1 cellular context compared by ENCODE assay signal in genomic region chr11:65961267-65962135, GRCh38.
TF ChIP-seq lines count a peak whose summit lies in the region.

Gene SART1 (plus strand): TSS chr11:65961734. CDS start chr11:65961781, 47 bp downstream.

TF ChIP-seq in K562, 482 proteins besides CTCF, POLR2A, EP300 and RAD21 (continued from another document and continues in another):
- TF ChIP-seq HNRNPL (IDR thresholded peaks at IDR 0.05; ENCODE audit: low read depth, low read length) (no peak), RCOR1 (IDR thresholded peaks at IDR 0.05; ENCODE audit: borderline replicate concordance in 1 of 2, low read depth in 2 of 2, low read length in 2 of 2) (peak in 1 of 2 experiments; percentile 11; a peak in 1 of 4 replicates), ZC3H4 (CRISPR knock-in tag; IDR thresholded peaks at IDR 0.05; ENCODE audit: borderline replicate concordance) (no peak; the same call in 1 of the 2 replicates), ELK3 (CRISPR knock-in tag; IDR thresholded peaks at IDR 0.05) (no peak), POLR3A (IDR thresholded peaks at IDR 0.05; ENCODE audit: borderline replicate concordance, extremely low read depth, insufficient read depth, insufficient read length) (no peak), ZNF253 (CRISPR knock-in tag; conservative IDR thresholded peaks at IDR 0.05) (no peak), RBBP5 (IDR thresholded peaks at IDR 0.05; ENCODE audit: borderline replicate concordance, insufficient read depth, low read length, poor library complexity, severe bottlenecking) (peak; percentile 99), KLF13 (tag; IDR thresholded peaks at IDR 0.05; ENCODE audit: borderline replicate concordance, low read depth) (no peak; the same call in 1 of the 2 replicates), MEF2D (tag; conservative IDR thresholded peaks at IDR 0.05; ENCODE audit: low read depth) (no peak), ZMIZ1 (IDR thresholded peaks at IDR 0.05; ENCODE audit: low read depth in 2 of 2, low read length in 2 of 2) (0 out of 4 replicates have a peak, but pooled peaks of 1 of the 2 experiments have one; percentile 15), PRMT5 (CRISPR knock-in tag; IDR thresholded peaks at IDR 0.05) (no peak), ZC3H8 (IDR thresholded peaks at IDR 0.05) (no peak), SMAD3 (CRISPR knock-in tag; conservative IDR thresholded peaks at IDR 0.05) (no peak), ZFP1 (CRISPR knock-in tag; IDR thresholded peaks at IDR 0.05) (0 out of 2 replicates have a peak, but pooled peaks have one; percentile 31), WHSC1 (IDR thresholded peaks at IDR 0.05; ENCODE audit: low read length) (no peak), ZNF408 (CRISPR knock-in tag; IDR thresholded peaks at IDR 0.05; ENCODE audit: low read depth) (no peak), MIER1 (IDR thresholded peaks at IDR 0.05; ENCODE audit: low read depth) (no peak), CCAR2 (IDR thresholded peaks at IDR 0.05; ENCODE audit: low read depth, low read length) (no peak), NBN (IDR thresholded peaks at IDR 0.05; ENCODE audit: low read depth) (0 out of 2 replicates have a peak, but pooled peaks have one; percentile 65), ZNF146 (CRISPR knock-in tag; IDR thresholded peaks at IDR 0.05; ENCODE audit: unreplicated experiment) (no peak), EHMT2 (IDR thresholded peaks at IDR 0.05) (no peak), ZNF384 (IDR thresholded peaks at IDR 0.05; ENCODE audit: low read depth, low read length) (no peak), BDP1 (IDR thresholded peaks at IDR 0.05; ENCODE audit: insufficient read depth, insufficient read length) (no peak), FOXA3 (CRISPR knock-in tag; conservative IDR thresholded peaks at IDR 0.05 in 1 of 2, IDR thresholded peaks at IDR 0.05 in 1 of 2) (no peak), HDGF (IDR thresholded peaks at IDR 0.05) (no peak), NEUROD1 (IDR thresholded peaks at IDR 0.05; ENCODE audit: borderline replicate concordance, low read depth, low read length, partially characterized antibody) (no peak), SMARCE1 (IDR thresholded peaks at IDR 0.05) (peak; percentile 67), HMGN3 (IDR thresholded peaks at IDR 0.05; ENCODE audit: borderline replicate concordance, extremely low read depth, insufficient read length, low read depth, low read length) (peak; percentile 65), EP400 (IDR thresholded peaks at IDR 0.05) (peak; percentile 88), SAFB (IDR thresholded peaks at IDR 0.05; ENCODE audit: borderline replicate concordance, low read depth, low read length) (no peak), SNIP1 (IDR thresholded peaks at IDR 0.05; ENCODE audit: low read depth) (no peak), NR2C1 (IDR thresholded peaks at IDR 0.05) (peak; percentile 99), NR2C1 (tag; IDR thresholded peaks at IDR 0.05) (peak; percentile 99), NR4A1 (CRISPR knock-in tag; IDR thresholded peaks at IDR 0.05) (peak; percentile 71; the same call in 1 of the 2 replicates), NR4A1 (tag; IDR thresholded peaks at IDR 0.05) (no peak), ZNF134 (CRISPR knock-in tag; conservative IDR thresholded peaks at IDR 0.05) (no peak), MTA2 (IDR thresholded peaks at IDR 0.05; ENCODE audit: low read depth) (peak; percentile 45; the same call in 1 of the 2 replicates), ASH1L (IDR thresholded peaks at IDR 0.05; ENCODE audit: borderline replicate concordance, low read depth, partially characterized antibody) (no peak), POLR2AphosphoS2 (IDR thresholded peaks at IDR 0.05; ENCODE audit: low read length) (no peak), ZNF24 (IDR thresholded peaks at IDR 0.05) (peak; percentile 44; the same call in 1 of the 2 replicates), CHCHD3 (CRISPR knock-in tag; IDR thresholded peaks at IDR 0.05) (no peak), ZNF347 (CRISPR knock-in tag; IDR thresholded peaks at IDR 0.05; ENCODE audit: low read depth) (no peak), ZNF217 (CRISPR knock-in tag; IDR thresholded peaks at IDR 0.05) (no peak), MXI1 (IDR thresholded peaks at IDR 0.05; ENCODE audit: low read depth, low read length) (0 out of 2 replicates have a peak, but pooled peaks have one; percentile 36)
- TF ChIP-seq, protein P1, sequence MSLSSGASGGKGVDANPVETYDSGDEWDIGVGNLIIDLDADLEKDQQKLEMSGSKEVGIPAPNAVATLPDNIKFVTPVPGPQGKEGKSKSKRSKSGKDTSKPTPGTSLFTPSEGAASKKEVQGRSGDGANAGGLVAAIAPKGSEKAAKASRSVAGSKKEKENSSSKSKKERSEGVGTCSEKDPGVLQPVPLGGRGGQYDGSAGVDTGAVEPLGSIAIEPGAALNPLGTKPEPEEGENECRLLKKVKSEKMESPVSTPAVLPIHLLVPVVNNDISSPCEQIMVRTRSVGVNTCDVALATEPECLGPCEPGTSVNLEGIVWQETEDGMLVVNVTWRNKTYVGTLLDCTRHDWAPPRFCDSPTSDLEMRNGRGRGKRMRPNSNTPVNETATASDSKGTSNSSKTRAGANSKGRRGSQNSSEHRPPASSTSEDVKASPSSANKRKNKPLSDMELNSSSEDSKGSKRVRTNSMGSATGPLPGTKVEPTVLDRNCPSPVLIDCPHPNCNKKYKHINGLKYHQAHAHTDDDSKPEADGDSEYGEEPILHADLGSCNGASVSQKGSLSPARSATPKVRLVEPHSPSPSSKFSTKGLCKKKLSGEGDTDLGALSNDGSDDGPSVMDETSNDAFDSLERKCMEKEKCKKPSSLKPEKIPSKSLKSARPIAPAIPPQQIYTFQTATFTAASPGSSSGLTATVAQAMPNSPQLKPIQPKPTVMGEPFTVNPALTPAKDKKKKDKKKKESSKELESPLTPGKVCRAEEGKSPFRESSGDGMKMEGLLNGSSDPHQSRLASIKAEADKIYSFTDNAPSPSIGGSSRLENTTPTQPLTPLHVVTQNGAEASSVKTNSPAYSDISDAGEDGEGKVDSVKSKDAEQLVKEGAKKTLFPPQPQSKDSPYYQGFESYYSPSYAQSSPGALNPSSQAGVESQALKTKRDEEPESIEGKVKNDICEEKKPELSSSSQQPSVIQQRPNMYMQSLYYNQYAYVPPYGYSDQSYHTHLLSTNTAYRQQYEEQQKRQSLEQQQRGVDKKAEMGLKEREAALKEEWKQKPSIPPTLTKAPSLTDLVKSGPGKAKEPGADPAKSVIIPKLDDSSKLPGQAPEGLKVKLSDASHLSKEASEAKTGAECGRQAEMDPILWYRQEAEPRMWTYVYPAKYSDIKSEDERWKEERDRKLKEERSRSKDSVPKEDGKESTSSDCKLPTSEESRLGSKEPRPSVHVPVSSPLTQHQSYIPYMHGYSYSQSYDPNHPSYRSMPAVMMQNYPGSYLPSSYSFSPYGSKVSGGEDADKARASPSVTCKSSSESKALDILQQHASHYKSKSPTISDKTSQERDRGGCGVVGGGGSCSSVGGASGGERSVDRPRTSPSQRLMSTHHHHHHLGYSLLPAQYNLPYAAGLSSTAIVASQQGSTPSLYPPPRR (CRISPR knock-in tag; IDR thresholded peaks at IDR 0.05; ENCODE audit: borderline replicate concordance), result no peak
- TF ChIP-seq, protein P2, sequence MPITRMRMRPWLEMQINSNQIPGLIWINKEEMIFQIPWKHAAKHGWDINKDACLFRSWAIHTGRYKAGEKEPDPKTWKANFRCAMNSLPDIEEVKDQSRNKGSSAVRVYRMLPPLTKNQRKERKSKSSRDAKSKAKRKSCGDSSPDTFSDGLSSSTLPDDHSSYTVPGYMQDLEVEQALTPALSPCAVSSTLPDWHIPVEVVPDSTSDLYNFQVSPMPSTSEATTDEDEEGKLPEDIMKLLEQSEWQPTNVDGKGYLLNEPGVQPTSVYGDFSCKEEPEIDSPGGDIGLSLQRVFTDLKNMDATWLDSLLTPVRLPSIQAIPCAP (CRISPR knock-in tag; IDR thresholded peaks at IDR 0.05; ENCODE audit: borderline replicate concordance), result no peak
- TF ChIP-seq, protein P3, sequence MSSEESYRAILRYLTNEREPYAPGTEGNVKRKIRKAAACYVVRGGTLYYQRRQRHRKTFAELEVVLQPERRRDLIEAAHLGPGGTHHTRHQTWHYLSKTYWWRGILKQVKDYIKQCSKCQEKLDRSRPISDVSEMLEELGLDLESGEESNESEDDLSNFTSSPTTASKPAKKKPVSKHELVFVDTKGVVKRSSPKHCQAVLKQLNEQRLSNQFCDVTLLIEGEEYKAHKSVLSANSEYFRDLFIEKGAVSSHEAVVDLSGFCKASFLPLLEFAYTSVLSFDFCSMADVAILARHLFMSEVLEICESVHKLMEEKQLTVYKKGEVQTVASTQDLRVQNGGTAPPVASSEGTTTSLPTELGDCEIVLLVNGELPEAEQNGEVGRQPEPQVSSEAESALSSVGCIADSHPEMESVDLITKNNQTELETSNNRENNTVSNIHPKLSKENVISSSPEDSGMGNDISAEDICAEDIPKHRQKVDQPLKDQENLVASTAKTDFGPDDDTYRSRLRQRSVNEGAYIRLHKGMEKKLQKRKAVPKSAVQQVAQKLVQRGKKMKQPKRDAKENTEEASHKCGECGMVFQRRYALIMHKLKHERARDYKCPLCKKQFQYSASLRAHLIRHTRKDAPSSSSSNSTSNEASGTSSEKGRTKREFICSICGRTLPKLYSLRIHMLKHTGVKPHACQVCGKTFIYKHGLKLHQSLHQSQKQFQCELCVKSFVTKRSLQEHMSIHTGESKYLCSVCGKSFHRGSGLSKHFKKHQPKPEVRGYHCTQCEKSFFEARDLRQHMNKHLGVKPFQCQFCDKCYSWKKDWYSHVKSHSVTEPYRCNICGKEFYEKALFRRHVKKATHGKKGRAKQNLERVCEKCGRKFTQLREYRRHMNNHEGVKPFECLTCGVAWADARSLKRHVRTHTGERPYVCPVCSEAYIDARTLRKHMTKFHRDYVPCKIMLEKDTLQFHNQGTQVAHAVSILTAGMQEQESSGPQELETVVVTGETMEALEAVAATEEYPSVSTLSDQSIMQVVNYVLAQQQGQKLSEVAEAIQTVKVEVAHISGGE (CRISPR knock-in tag; IDR thresholded peaks at IDR 0.05), result peak; percentile 35 to 94 (median 69); a peak in 5 of 6 replicates
- TF ChIP-seq, protein P4, sequence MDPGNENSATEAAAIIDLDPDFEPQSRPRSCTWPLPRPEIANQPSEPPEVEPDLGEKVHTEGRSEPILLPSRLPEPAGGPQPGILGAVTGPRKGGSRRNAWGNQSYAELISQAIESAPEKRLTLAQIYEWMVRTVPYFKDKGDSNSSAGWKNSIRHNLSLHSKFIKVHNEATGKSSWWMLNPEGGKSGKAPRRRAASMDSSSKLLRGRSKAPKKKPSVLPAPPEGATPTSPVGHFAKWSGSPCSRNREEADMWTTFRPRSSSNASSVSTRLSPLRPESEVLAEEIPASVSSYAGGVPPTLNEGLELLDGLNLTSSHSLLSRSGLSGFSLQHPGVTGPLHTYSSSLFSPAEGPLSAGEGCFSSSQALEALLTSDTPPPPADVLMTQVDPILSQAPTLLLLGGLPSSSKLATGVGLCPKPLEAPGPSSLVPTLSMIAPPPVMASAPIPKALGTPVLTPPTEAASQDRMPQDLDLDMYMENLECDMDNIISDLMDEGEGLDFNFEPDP (CRISPR knock-in tag; IDR thresholded peaks at IDR 0.05), result no peak
- TF ChIP-seq, protein P5, sequence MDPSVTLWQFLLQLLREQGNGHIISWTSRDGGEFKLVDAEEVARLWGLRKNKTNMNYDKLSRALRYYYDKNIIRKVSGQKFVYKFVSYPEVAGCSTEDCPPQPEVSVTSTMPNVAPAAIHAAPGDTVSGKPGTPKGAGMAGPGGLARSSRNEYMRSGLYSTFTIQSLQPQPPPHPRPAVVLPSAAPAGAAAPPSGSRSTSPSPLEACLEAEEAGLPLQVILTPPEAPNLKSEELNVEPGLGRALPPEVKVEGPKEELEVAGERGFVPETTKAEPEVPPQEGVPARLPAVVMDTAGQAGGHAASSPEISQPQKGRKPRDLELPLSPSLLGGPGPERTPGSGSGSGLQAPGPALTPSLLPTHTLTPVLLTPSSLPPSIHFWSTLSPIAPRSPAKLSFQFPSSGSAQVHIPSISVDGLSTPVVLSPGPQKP (CRISPR knock-in tag; IDR thresholded peaks at IDR 0.05), result no peak
- TF ChIP-seq, protein P6, sequence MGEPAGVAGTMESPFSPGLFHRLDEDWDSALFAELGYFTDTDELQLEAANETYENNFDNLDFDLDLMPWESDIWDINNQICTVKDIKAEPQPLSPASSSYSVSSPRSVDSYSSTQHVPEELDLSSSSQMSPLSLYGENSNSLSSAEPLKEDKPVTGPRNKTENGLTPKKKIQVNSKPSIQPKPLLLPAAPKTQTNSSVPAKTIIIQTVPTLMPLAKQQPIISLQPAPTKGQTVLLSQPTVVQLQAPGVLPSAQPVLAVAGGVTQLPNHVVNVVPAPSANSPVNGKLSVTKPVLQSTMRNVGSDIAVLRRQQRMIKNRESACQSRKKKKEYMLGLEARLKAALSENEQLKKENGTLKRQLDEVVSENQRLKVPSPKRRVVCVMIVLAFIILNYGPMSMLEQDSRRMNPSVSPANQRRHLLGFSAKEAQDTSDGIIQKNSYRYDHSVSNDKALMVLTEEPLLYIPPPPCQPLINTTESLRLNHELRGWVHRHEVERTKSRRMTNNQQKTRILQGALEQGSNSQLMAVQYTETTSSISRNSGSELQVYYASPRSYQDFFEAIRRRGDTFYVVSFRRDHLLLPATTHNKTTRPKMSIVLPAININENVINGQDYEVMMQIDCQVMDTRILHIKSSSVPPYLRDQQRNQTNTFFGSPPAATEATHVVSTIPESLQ (CRISPR knock-in tag; IDR thresholded peaks at IDR 0.05), result peak; percentile 89; the same call in 1 of the 2 replicates
